13 cellular contexts compared by ENCODE assay signal in genomic region chr2:41194235-41194634, GRCh38.
DNase-seq lines count a peak whose midpoint lies in the region; ATAC-seq and TF ChIP-seq lines count a peak whose summit lies in the region.
"Had no signal": no experiment of that assay in that cellular context is flagged by ENCODE, and none has a peak within 500 bp of the region (broad histone marks: within the 10 kb centered on the region; RNA-seq: fewer than 3 reads in every experiment).

No MANE protein-coding gene starts in this region.

- H3K9me3 ChIP-seq in heart left ventricle, result no peaks in the 10 kb centered on the region

- ATAC-seq in heart left ventricle, result peak; percentile 52 to 84 (median 76)
- no peak for ATAC-seq in GM19035 (IDR thresholded peaks at IDR 0.05; ENCODE audit: unreplicated experiment)
- ATAC-seq: naive thymus-derived CD4-positive, alpha-beta T cell had no signal

- WGBS in heart left ventricle, 4 donors, result 27 to 38% (median 35%) methylated on average over 5 of the region's 5 CpGs

- H3K27me3 Mint-ChIP-seq in progenitor cell of endocrine pancreas, result no peaks in the 10 kb centered on the region
- H3K27me3 Mint-ChIP-seq: activated T-cell treated with anti-CD3 and anti-CD28 coated beads, Interleukin-2, amount 50 U/mL, for 24 hours; naive thymus-derived CD4-positive, alpha-beta T cell had no signal

- no peaks in the 10 kb centered on the region for H3K36me3 ChIP-seq in heart left ventricle

- intact Hi-C loops in heart left ventricle (cut with DNase I), result no loop called here

- DNase-seq in HT1080 (ENCODE audit: low read depth) (peak; percentile 79), amniotic epithelial cell (ENCODE audit: low read depth) (peak; percentile 91), heart left ventricle (peak; percentile 25 to 57 (median 34)), skeletal muscle cell (ENCODE audit: low read depth) (peak; percentile 65), progenitor cell of endocrine pancreas (ENCODE audit: low spot score, unreplicated experiment) (no peak), DMS114 treated with DMSO at 0.1 percent for 48 hours (lab: John Stamatoyannopoulos, UW; ENCODE audit: unreplicated experiment) (no peak)
- no peak for DNase-seq in activated CD4-positive, CD25-positive, alpha-beta regulatory T cell (lab: John Stamatoyannopoulos, UW)
- DNase-seq: activated T-cell treated with anti-CD3 and anti-CD28 coated beads, Interleukin-2, amount 50 U/mL, for 24 hours; naive thymus-derived CD4-positive, alpha-beta T cell; NCI-H146; stimulated activated CD4-positive, alpha-beta T cell treated with anti-CD3 and anti-CD28 coated beads, Interleukin-4, amount 100 ng/mL, for 24 hours; substantia nigra had no signal

- no peaks in the 10 kb centered on the region for H3K4me1 Mint-ChIP-seq in progenitor cell of endocrine pancreas (ENCODE audit: low read depth)
- H3K4me1 Mint-ChIP-seq: naive thymus-derived CD4-positive, alpha-beta T cell had no signal

- TF ChIP-seq POLR2A in heart left ventricle (IDR thresholded peaks at IDR 0.05), result no peak

- H3K36me3 Mint-ChIP-seq in progenitor cell of endocrine pancreas (ENCODE audit: insufficient read depth), result no peaks in the 10 kb centered on the region

- H3K27me3 ChIP-seq in heart left ventricle, result no peaks in the 10 kb centered on the region

- TF ChIP-seq CTCF in heart left ventricle (IDR thresholded peaks at IDR 0.05), result no peak
- no peak for TF ChIP-seq CTCF in progenitor cell of endocrine pancreas (IDR thresholded peaks at IDR 0.05; ENCODE audit: unreplicated experiment)

- H3K27ac ChIP-seq in heart left ventricle, result no peak overlapping the region

- H3K4me3 Mint-ChIP-seq in progenitor cell of endocrine pancreas (ENCODE audit: low read depth), result no peak overlapping the region
- H3K4me3 Mint-ChIP-seq: activated T-cell treated with anti-CD3 and anti-CD28 coated beads, Interleukin-2, amount 50 U/mL, for 24 hours; naive thymus-derived CD4-positive, alpha-beta T cell had no signal

- peaks cover 0 to 12% (median 0%) of the 10 kb centered on the region in 12 donors for H3K4me1 ChIP-seq in heart left ventricle

- no peak overlapping the region for H3K27ac Mint-ChIP-seq in progenitor cell of endocrine pancreas
- H3K27ac Mint-ChIP-seq: activated T-cell treated with anti-CD3 and anti-CD28 coated beads, Interleukin-2, amount 50 U/mL, for 24 hours; naive thymus-derived CD4-positive, alpha-beta T cell had no signal

- H3K4me3 ChIP-seq in heart left ventricle (no peak overlapping the region), skeletal muscle cell (ENCODE audit: low read depth, low read length) (no peak overlapping the region)

- no peaks in the 10 kb centered on the region for H3K9me3 Mint-ChIP-seq in progenitor cell of endocrine pancreas (ENCODE audit: low read depth)

Comparison
In these comparisons a context has a peak if more than half of its experiments do, and no peak if none do; other contexts are left out.
1. DNase-seq: peak in HT1080 (single experiment), amniotic epithelial cell (single experiment), heart left ventricle (5 of 5) and skeletal muscle cell (single experiment); none in progenitor cell of endocrine pancreas (single experiment), DMS114 treated with DMSO at 0.1 percent for 48 hours (single experiment) and activated CD4-positive, CD25-positive, alpha-beta regulatory T cell (0 of 4).